In genomic region chr12:66066929-66067281, GRCh38 we compare ENCODE assay signal across 13 cellular contexts.
DNase-seq lines count a peak whose midpoint lies in the region; ATAC-seq and TF ChIP-seq lines count a peak whose summit lies in the region.
"Had no signal": no experiment of that assay in that cellular context is flagged by ENCODE, and none has a peak within 500 bp of the region (broad histone marks: within the 10 kb centered on the region; RNA-seq: fewer than 3 reads in every experiment).

No MANE protein-coding gene starts in this region.

- H3K9me3 Mint-ChIP-seq in activated naive CD4-positive, alpha-beta T cell treated with anti-CD3 and anti-CD28 coated beads, Interleukin-2, amount 10 ng/mL, durations not matched to agents 7 days and 5 days: no peaks in the 10 kb centered on the region
- H3K9me3 Mint-ChIP-seq: immature natural killer cell had no signal

- peak; percentile 30 for ATAC-seq in GM18498 (IDR thresholded peaks at IDR 0.05; ENCODE audit: unreplicated experiment)
- ATAC-seq in GM21447 (IDR thresholded peaks at IDR 0.05; ENCODE audit: unreplicated experiment): peak; percentile 20
- ATAC-seq in HG03159 (IDR thresholded peaks at IDR 0.05; ENCODE audit: unreplicated experiment): peak; percentile 6
- no peak for ATAC-seq in T-helper 17 cell

- H3K36me3 Mint-ChIP-seq in activated naive CD4-positive, alpha-beta T cell treated with anti-CD3 and anti-CD28 coated beads, Interleukin-2, amount 10 ng/mL, durations not matched to agents 7 days and 5 days: no peaks in the 10 kb centered on the region
- H3K36me3 Mint-ChIP-seq in T-helper 17 cell (ENCODE audit: low read depth): no peaks in the 10 kb centered on the region
- H3K36me3 Mint-ChIP-seq: immature natural killer cell had no signal

- CTCF ChIA-PET in activated naive CD4-positive, alpha-beta T cell treated with anti-CD3 and anti-CD28 coated beads, Interleukin-2, amount 10 ng/mL, durations not matched to agents 7 days and 5 days (lab: Charles Lee): no interaction called here

- H3K27ac Mint-ChIP-seq in activated naive CD4-positive, alpha-beta T cell treated with anti-CD3 and anti-CD28 coated beads, Interleukin-2, amount 10 ng/mL, durations not matched to agents 7 days and 5 days: no peak overlapping the region
- H3K27ac Mint-ChIP-seq in T-helper 17 cell: no peak overlapping the region

- H3K4me3 ChIP-seq in foreskin fibroblast (ENCODE audit: low read depth in 1 of 2, low read length in 2 of 2): no peak overlapping the region
- H3K4me3 ChIP-seq: ascending aorta, prostate gland had no signal

- H3K4me1 Mint-ChIP-seq in activated naive CD4-positive, alpha-beta T cell treated with anti-CD3 and anti-CD28 coated beads, Interleukin-2, amount 10 ng/mL, durations not matched to agents 7 days and 5 days: peaks cover 2% of the 10 kb centered on the region
- H3K4me1 Mint-ChIP-seq in T-helper 17 cell: peaks cover 18% of the 10 kb centered on the region

- H3K4me3 Mint-ChIP-seq in activated naive CD4-positive, alpha-beta T cell treated with anti-CD3 and anti-CD28 coated beads, Interleukin-2, amount 10 ng/mL, durations not matched to agents 7 days and 5 days: no peak overlapping the region
- H3K4me3 Mint-ChIP-seq in T-helper 17 cell: no peak overlapping the region
- H3K4me3 Mint-ChIP-seq: immature natural killer cell had no signal

- H3K9me3 ChIP-seq in T-helper 17 cell (ENCODE audit: control insufficient read depth, low read length, poor library complexity, severe bottlenecking): no peaks in the 10 kb centered on the region
- H3K9me3 ChIP-seq: ascending aorta, prostate gland had no signal

- TF ChIP-seq CTCF in foreskin fibroblast (IDR thresholded peaks at IDR 0.05; ENCODE audit: low read depth, low read length): no peak

- H3K27me3 Mint-ChIP-seq in activated naive CD4-positive, alpha-beta T cell treated with anti-CD3 and anti-CD28 coated beads, Interleukin-2, amount 10 ng/mL, durations not matched to agents 7 days and 5 days: peaks cover 10% of the 10 kb centered on the region
- H3K27me3 Mint-ChIP-seq in T-helper 17 cell: peaks cover 45% of the 10 kb centered on the region

- DNase-seq in SKM-1 treated with dmso at 0.1 percent for 144 hours (lab: John Stamatoyannopoulos, UW; ENCODE audit: unreplicated experiment): peak; percentile 32
- DNase-seq in activated naive CD4-positive, alpha-beta T cell treated with anti-CD3 and anti-CD28 coated beads, Interleukin-2, amount 10 ng/mL, durations not matched to agents 7 days and 5 days: no peak
- no peak for DNase-seq in ureter (ENCODE audit: low spot score)
- DNase-seq in T-helper 17 cell: no peak
- DNase-seq in foreskin fibroblast: no peak
- DNase-seq: activated CD4-positive, alpha-beta T cell treated with anti-CD3 and anti-CD28 coated beads for 48 hours; stimulated activated CD4-positive, alpha-beta T cell treated with anti-CD3 and anti-CD28 coated beads, Interleukin-1b, Interleukin-23, amount 100 ng/mL, for 48 hours had no signal
